ENCODE assay signal across 26 cellular contexts in the genomic region with DNA sequence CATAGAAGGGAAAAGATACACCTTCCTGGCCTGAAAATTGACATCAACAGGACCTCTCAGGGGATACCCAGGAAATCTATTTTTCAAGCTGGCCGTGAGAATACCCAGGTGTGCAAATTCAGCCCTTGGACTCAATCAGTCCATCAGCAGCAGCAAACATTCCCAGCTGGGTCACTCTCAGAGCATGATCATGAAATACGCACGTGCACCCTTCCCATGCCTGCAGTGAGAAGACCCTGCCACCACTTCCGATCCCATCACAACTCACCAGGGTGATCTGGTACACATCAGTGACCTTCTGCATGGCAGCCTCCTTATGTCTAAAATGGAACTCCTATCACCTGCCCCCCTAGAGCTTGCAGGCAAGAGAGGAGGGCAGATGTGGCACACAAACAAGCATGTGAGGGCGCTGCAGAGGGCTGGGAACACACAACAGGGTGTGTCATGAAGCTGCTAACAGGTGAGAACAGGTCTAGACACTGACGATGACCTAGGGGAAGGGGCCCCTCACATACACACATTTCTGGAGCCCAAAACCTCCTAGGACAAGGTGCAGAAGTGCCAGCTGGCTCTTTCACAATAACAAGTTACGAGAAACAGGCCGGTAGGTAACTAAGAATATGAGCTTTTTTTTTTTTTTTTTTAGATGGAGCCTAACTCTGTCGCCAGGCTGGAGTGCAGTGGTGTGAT. TPM values are rescaled to one million over a fixed set of nuclear protein-coding genes. Genes with fewer than 3 reads are reported as not detected.
"Had no signal": no experiment of that assay in that cellular context is flagged by ENCODE, and none has a peak within 500 bp of the region (broad histone marks: within the 10 kb centered on the region; RNA-seq: fewer than 3 reads in every experiment).

No MANE protein-coding gene starts in this region.

- H3K9me3 ChIP-seq: colonic mucosa, lower lobe of right lung, psoas muscle, testis had no signal

- H3K27me3 ChIP-seq: colonic mucosa, neural progenitor cell, testis had no signal

- H2AFZ ChIP-seq: neural progenitor cell, parathyroid adenoma had no signal

- H3K36me3 Mint-ChIP-seq: memory B cell; mesothelial cell of epicardium; natural killer cell; neural progenitor cell; stimulated activated naive B cell treated with anti-CD40 and anti-IgM and Interleukin-4, amounts not matched to agents 10 μg/mL and 1 μg/mL and 100 μg/mL, for 72 hours had no signal

- H3K4me2 ChIP-seq: neural progenitor cell had no signal

- H3K27me3 Mint-ChIP-seq: stimulated activated naive B cell treated with anti-CD40 and anti-IgM and Interleukin-4, amounts not matched to agents 10 μg/mL and 1 μg/mL and 100 μg/mL, for 72 hours; stimulated activated naive CD8-positive, alpha-beta T cell treated with anti-CD3 and anti-CD28 coated beads, Interleukin-15, amount 100 ng/mL, for 72 hours had no signal

- H3K79me2 ChIP-seq: parathyroid adenoma had no signal

- H3K4me1 ChIP-seq: neural progenitor cell, parathyroid adenoma, psoas muscle had no signal

- ATAC-seq: lower lobe of right lung; natural killer cell; psoas muscle; sciatic nerve; stimulated activated naive B cell treated with anti-CD40 and anti-IgM and Interleukin-4, amounts not matched to agents 10 μg/mL and 1 μg/mL and 100 μg/mL, for 72 hours; stimulated activated naive CD8-positive, alpha-beta T cell treated with anti-CD3 and anti-CD28 coated beads, Interleukin-15, amount 100 ng/mL, for 72 hours had no signal

- H3K27ac ChIP-seq: colonic mucosa, neural progenitor cell, parathyroid adenoma, psoas muscle had no signal

- DNase-seq: cerebellar nuclear complex; colonic mucosa; dermis blood vessel endothelial cell; foreskin melanocyte; head of caudate nucleus; hippocampal formation; kidney glomerular epithelial cell; lower lobe of right lung; natural killer cell; occipital lobe; psoas muscle; retina; stimulated activated CD4-positive, alpha-beta T cell treated with anti-CD3 and anti-CD28 coated beads, Interleukin-2, amount 100 ng/mL, for 24 hours; stimulated activated CD4-positive, alpha-beta T cell treated with anti-CD3 and anti-CD28 coated beads, Interleukin-4, amount 100 ng/mL, for 4 hours; stimulated activated naive B cell treated with anti-CD40 and anti-IgM and Interleukin-4, amounts not matched to agents 10 μg/mL and 1 μg/mL and 100 μg/mL, for 72 hours; stimulated activated naive CD8-positive, alpha-beta T cell treated with anti-CD3 and anti-CD28 coated beads, Interleukin-15, amount 100 ng/mL, for 72 hours; testis; trophoblast cell had no signal

- H3K27ac Mint-ChIP-seq: memory B cell; mesothelial cell of epicardium; natural killer cell; neural progenitor cell; stimulated activated naive B cell treated with anti-CD40 and anti-IgM and Interleukin-4, amounts not matched to agents 10 μg/mL and 1 μg/mL and 100 μg/mL, for 72 hours; stimulated activated naive CD8-positive, alpha-beta T cell treated with anti-CD3 and anti-CD28 coated beads, Interleukin-15, amount 100 ng/mL, for 72 hours had no signal

- H3K4me3 Mint-ChIP-seq: memory B cell; mesothelial cell of epicardium; natural killer cell; neural progenitor cell; stimulated activated naive B cell treated with anti-CD40 and anti-IgM and Interleukin-4, amounts not matched to agents 10 μg/mL and 1 μg/mL and 100 μg/mL, for 72 hours; stimulated activated naive CD8-positive, alpha-beta T cell treated with anti-CD3 and anti-CD28 coated beads, Interleukin-15, amount 100 ng/mL, for 72 hours had no signal

- H3K9ac ChIP-seq: neural progenitor cell, parathyroid adenoma had no signal

- H3K36me3 ChIP-seq: colonic mucosa, lower lobe of right lung, neural progenitor cell had no signal

- H3K9me3 Mint-ChIP-seq: memory B cell; mesothelial cell of epicardium; natural killer cell; neural progenitor cell; stimulated activated naive B cell treated with anti-CD40 and anti-IgM and Interleukin-4, amounts not matched to agents 10 μg/mL and 1 μg/mL and 100 μg/mL, for 72 hours had no signal

- H3K4me1 Mint-ChIP-seq: mesothelial cell of epicardium; neural progenitor cell; stimulated activated naive B cell treated with anti-CD40 and anti-IgM and Interleukin-4, amounts not matched to agents 10 μg/mL and 1 μg/mL and 100 μg/mL, for 72 hours had no signal

- FAIRE-seq: islet of Langerhans had no signal

- H3K4me3 ChIP-seq: colonic mucosa, lower lobe of right lung, neural progenitor cell, psoas muscle, skin epidermis, testis had no signal

RNA-seq across cellular contexts. Expression of a gene that starts 37.8 kb away (rescaled TPM):
- total RNA-seq: myocyte had no signal
